ENCODE assay signal across 1 cellular context in genomic region chr18:59051470-59052165, GRCh38.
TF ChIP-seq lines count a peak whose summit lies in the region.

No MANE protein-coding gene starts in this region.

TF ChIP-seq in HepG2, 621 proteins besides CTCF, POLR2A, EP300 and RAD21 (continued from another document):
- TF ChIP-seq ZNF646 (CRISPR knock-in tag; IDR thresholded peaks at IDR 0.05) = no peak
TF ChIP-seq in HepG2: peak in this region for 0.
